19 cellular contexts compared by ENCODE assay signal in the genomic region with DNA sequence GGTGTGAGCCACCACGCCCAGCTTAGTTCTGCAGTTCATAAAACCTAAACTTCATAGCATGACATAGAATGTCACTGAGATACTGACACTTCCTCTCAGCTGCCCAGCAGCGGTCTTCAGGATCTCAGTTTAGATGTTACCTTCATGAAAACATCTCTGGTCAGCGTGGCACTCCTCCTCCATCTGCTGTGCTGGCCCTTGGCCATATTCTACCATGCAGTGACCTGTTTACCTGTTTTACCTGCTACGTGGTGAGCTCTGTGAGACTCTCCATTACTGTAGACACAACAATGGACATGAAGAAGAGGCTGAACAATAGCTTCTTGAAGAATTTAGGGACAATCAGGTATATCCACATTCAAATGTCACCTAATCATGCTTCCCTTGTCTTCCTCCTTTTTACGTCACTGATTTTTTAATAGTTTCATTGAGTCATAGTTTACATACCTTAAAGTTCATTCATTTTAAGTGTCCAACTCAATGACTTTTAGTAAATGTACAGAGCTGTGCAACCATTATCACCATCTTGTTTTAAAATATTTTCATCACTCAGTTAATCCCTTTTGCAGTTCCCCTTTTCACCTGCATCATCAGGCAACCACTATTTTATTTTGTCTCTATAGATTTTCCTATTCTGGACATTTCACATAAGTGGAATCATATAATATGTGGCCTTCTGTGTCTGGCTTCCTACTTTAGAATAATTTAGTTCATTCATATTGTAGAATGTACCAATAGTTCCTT.
"Had no signal": no experiment of that assay in that cellular context is flagged by ENCODE, and none has a peak within 500 bp of the region (broad histone marks: within the 10 kb centered on the region; RNA-seq: fewer than 3 reads in every experiment).

No MANE protein-coding gene starts in this region.

- H3K9me3 Mint-ChIP-seq: activated naive CD4-positive, alpha-beta T cell treated with anti-CD3 and anti-CD28 coated beads, Interleukin-2, amount 50 U/mL, for 24 hours; effector memory CD8-positive, alpha-beta T cell; nephron had no signal

- H3K4me1 Mint-ChIP-seq: mesothelial cell of epicardium, nephron had no signal

- DNase-seq: activated CD8-positive, alpha-beta memory T cell treated with anti-CD3 and anti-CD28 coated beads for 24 hours; activated CD8-positive, alpha-beta memory T cell treated with anti-CD3 and anti-CD28 coated beads, Interleukin-2, amount 50 U/mL, for 48 hours; activated gamma-delta T cell; activated T-cell treated with anti-CD3 and anti-CD28 coated beads, Interleukin-2, amount 50 U/mL, for 48 hours; effector memory CD8-positive, alpha-beta T cell; nucleus accumbens; stimulated activated CD4-positive, alpha-beta T cell treated with anti-CD3 and anti-CD28 coated beads, Interleukin-1b, Interleukin-23, amount 100 ng/mL, for 48 hours; stimulated activated CD8-positive, alpha-beta memory T cell treated with anti-CD3 and anti-CD28 coated beads, Interleukin-4, amount 100 ng/mL, for 48 hours; stimulated activated naive CD8-positive, alpha-beta T cell treated with anti-CD3 and anti-CD28 coated beads, Interleukin-15, Interleukin-2, amounts not matched to agents 100 U/mL and 50 U/mL, for 24 hours; tibial artery had no signal

- H3K27me3 ChIP-seq: tibial artery had no signal

- H3K4me3 Mint-ChIP-seq: activated naive CD4-positive, alpha-beta T cell treated with anti-CD3 and anti-CD28 coated beads, Interleukin-2, amount 50 U/mL, for 24 hours; effector memory CD8-positive, alpha-beta T cell; mesothelial cell of epicardium; nephron had no signal

- ATAC-seq: activated CD4-positive, CD25-positive, alpha-beta regulatory T cell treated with anti-CD3 and anti-CD28 coated beads, Interleukin-2, amount 50 U/mL, for 24 hours; effector memory CD8-positive, alpha-beta T cell; stimulated activated naive CD8-positive, alpha-beta T cell treated with anti-CD3 and anti-CD28 coated beads, Interleukin-15, Interleukin-2, amounts not matched to agents 100 U/mL and 50 U/mL, for 24 hours had no signal

- H3K27me3 Mint-ChIP-seq: activated naive CD4-positive, alpha-beta T cell treated with anti-CD3 and anti-CD28 coated beads, Interleukin-2, amount 50 U/mL, for 24 hours; effector memory CD8-positive, alpha-beta T cell had no signal

- H3K27ac Mint-ChIP-seq: activated naive CD4-positive, alpha-beta T cell treated with anti-CD3 and anti-CD28 coated beads, Interleukin-2, amount 50 U/mL, for 24 hours; effector memory CD8-positive, alpha-beta T cell; mesothelial cell of epicardium; nephron had no signal

- FAIRE-seq: astrocyte, frontal cortex, keratinocyte, urothelium cell line had no signal

- H3K4me3 ChIP-seq: lung, tibial artery had no signal
